ENCODE assay signal across 1 cellular context in the genomic region with DNA sequence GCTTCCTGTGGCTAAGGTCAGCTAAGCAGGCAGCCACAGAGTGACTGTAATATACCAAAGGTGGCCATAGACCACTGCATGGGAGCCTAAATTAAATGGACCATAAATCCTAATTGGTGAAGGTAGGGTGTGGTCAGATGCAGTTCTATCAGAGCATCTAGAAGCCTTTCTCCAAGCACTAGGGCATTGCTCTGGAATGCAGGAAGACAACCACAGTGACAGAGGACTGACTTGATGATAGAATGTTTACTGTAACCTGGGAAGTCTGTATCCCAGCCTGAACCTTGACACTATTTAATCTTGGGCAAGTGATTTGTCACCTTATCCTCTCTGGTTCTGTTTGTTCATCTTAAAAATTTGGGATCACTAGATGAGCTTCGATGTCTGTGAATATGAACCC.
TF ChIP-seq lines count a peak whose summit lies in the region.

No MANE protein-coding gene starts in this region.

TF ChIP-seq in neural cell, 6 proteins besides CTCF, POLR2A, EP300 and RAD21 (continued from another document):
- TF ChIP-seq REST (IDR thresholded peaks at IDR 0.05; ENCODE audit: borderline replicate concordance) (no peak), MXI1 (conservative IDR thresholded peaks at IDR 0.05; ENCODE audit: poor library complexity, severe bottlenecking) (no peak), SMC3 (conservative IDR thresholded peaks at IDR 0.05; ENCODE audit: poor library complexity) (no peak), EZH2 (IDR thresholded peaks at IDR 0.05; ENCODE audit: borderline replicate concordance, insufficient read depth, low read length, poor library complexity, severe bottlenecking) (no peak)
